Comparison of ENCODE assay signal across 17 cellular contexts in the genomic region with DNA sequence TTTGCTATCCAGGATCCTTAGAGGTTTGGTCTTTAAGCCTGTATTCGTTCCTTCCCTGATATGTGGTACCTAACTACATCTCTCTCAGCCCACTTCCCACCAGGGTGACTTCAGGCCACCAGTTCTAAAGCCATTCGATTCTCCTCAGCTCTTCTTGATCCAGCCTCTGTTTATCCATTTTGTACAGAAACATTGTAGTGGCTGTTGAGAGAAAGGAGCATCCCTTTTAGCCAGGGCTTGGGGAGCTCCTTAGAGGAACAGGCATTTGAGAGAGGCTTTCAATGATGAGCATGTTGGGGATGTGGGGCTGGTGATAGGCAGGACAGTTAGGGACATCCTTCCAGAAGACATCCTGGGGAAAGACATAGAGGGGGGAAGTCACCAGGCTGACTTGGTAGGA. TPM values are rescaled to one million over a fixed set of nuclear protein-coding genes. Genes with fewer than 3 reads are reported as not detected.
DNase-seq lines count a peak whose midpoint lies in the region; ATAC-seq and TF ChIP-seq lines count a peak whose summit lies in the region.
"Had no signal": no experiment of that assay in that cellular context is flagged by ENCODE, and none has a peak within 500 bp of the region (broad histone marks: within the 10 kb centered on the region; RNA-seq: fewer than 3 reads in every experiment).

No MANE protein-coding gene starts in this region.

- TF ChIP-seq CTCF in neutrophil (IDR thresholded peaks at IDR 0.05) = no peak

- H3K4me3 Mint-ChIP-seq in T-helper 2 cell treated with Interferon-gamma antibody and Interleukin-4, amounts not matched to agents 5 μg/mL and 100 μg/mL, for 36 hours = no peak overlapping the region
- H3K4me3 Mint-ChIP-seq in central memory CD8-positive, alpha-beta T cell = no peak overlapping the region

- H3K27me3 Mint-ChIP-seq in T-helper 2 cell treated with Interferon-gamma antibody and Interleukin-4, amounts not matched to agents 5 μg/mL and 100 μg/mL, for 36 hours (ENCODE audit: low read depth) = no peaks in the 10 kb centered on the region
- H3K27me3 Mint-ChIP-seq in central memory CD8-positive, alpha-beta T cell = no peaks in the 10 kb centered on the region

- no peaks in the 10 kb centered on the region for H3K27me3 ChIP-seq in neutrophil
- H3K27me3 ChIP-seq: BLaER1 treated with 17β-estradiol and CSF1 and Interleukin-3, amounts not matched to agents 10 nM and 100 nM had no signal

- peak overlapping the region; percentile 36 for H3K27ac ChIP-seq in neutrophil
- H3K27ac ChIP-seq: 22Rv1; BLaER1 treated with 17β-estradiol and CSF1 and Interleukin-3, amounts not matched to agents 10 nM and 100 nM; GM23248 had no signal

- H3K9me3 Mint-ChIP-seq in T-helper 2 cell treated with Interferon-gamma antibody and Interleukin-4, amounts not matched to agents 5 μg/mL and 100 μg/mL, for 36 hours = no peaks in the 10 kb centered on the region
- no peaks in the 10 kb centered on the region for H3K9me3 Mint-ChIP-seq in central memory CD8-positive, alpha-beta T cell

- peaks cover 22 to 28% of the 10 kb centered on the region in 2 experiments for H3K4me1 ChIP-seq in neutrophil (ENCODE audit: control insufficient read depth in 1 of 2, insufficient read depth in 1 of 2, low read depth in 1 of 2, low read length in 1 of 2)

- peak overlapping the region; percentile 28 for H3K27ac Mint-ChIP-seq in T-helper 2 cell treated with Interferon-gamma antibody and Interleukin-4, amounts not matched to agents 5 μg/mL and 100 μg/mL, for 36 hours
- H3K27ac Mint-ChIP-seq in central memory CD8-positive, alpha-beta T cell (ENCODE audit: low read depth) = peak overlapping the region; percentile 2

- H3K4me1 Mint-ChIP-seq in T-helper 2 cell treated with Interferon-gamma antibody and Interleukin-4, amounts not matched to agents 5 μg/mL and 100 μg/mL, for 36 hours (ENCODE audit: low read depth) = peaks cover 20% of the 10 kb centered on the region
- peaks cover 47% of the 10 kb centered on the region for H3K4me1 Mint-ChIP-seq in central memory CD8-positive, alpha-beta T cell

- DNase-seq in T-helper 2 cell treated with Interferon-gamma antibody and Interleukin-4, amounts not matched to agents 5 μg/mL and 100 μg/mL, for 36 hours (ENCODE audit: low spot score) = no peak
- DNase-seq in T-helper 2 cell (no peak), D341Med (ENCODE audit: low spot score) (peak; percentile 9), ureter (ENCODE audit: low spot score) (no peak)
- DNase-seq in central memory CD8-positive, alpha-beta T cell (ENCODE audit: low spot score in 2 of 2) = no peak
- DNase-seq in stimulated activated CD4-positive, alpha-beta T cell treated with anti-CD3 and anti-CD28 coated beads, Interleukin-4, amount 100 ng/mL, for 24 hours = no peak
- DNase-seq: GM23248, NCI-H1092, NCI-H1694 treated with DMSO at 0.1 percent for 48 hours, NCI-H345, NCI-H526 treated with DMSO at 0.1 percent for 48 hours had no signal

- ATAC-seq in central memory CD8-positive, alpha-beta T cell (replicated peaks; ENCODE audit: extremely low read depth, poor library complexity, severe bottlenecking) = no peak
- no peak for ATAC-seq in HG02759 (IDR thresholded peaks at IDR 0.05; ENCODE audit: unreplicated experiment)

- no peaks in the 10 kb centered on the region for H3K9me3 ChIP-seq in neutrophil
- H3K9me3 ChIP-seq: BLaER1 treated with 17β-estradiol and CSF1 and Interleukin-3, amounts not matched to agents 10 nM and 100 nM had no signal

- H3K36me3 Mint-ChIP-seq in T-helper 2 cell treated with Interferon-gamma antibody and Interleukin-4, amounts not matched to agents 5 μg/mL and 100 μg/mL, for 36 hours (ENCODE audit: low read depth) = peaks cover 7% of the 10 kb centered on the region
- H3K36me3 Mint-ChIP-seq in central memory CD8-positive, alpha-beta T cell (ENCODE audit: insufficient read depth) = peaks cover 8% of the 10 kb centered on the region

- peaks cover 3% of the 10 kb centered on the region for H3K36me3 ChIP-seq in neutrophil

- H3K4me3 ChIP-seq in neutrophil (ENCODE audit: low read depth in 1 of 2, low read length in 1 of 2) = no peak overlapping the region
- H3K4me3 ChIP-seq: BLaER1 treated with 17β-estradiol and CSF1 and Interleukin-3, amounts not matched to agents 10 nM and 100 nM; GM23248 had no signal

RNA-seq across cellular contexts. Expression of gene UBE2L3, which starts 17.9 kb away (rescaled TPM):
- 42.7 TPM for total RNA-seq in ureter

RNA-seq across cellular contexts. Expression of gene RIMBP3C, which starts 34.1 kb away (rescaled TPM):
- total RNA-seq in ureter = 0.29 TPM
- total RNA-seq: RPMI7951 had no signal

RNA-seq across cellular contexts. Expression of gene YDJC, which starts 44.4 kb away (rescaled TPM):
- 27.2 TPM for total RNA-seq in ureter

RNA-seq across cellular contexts. Expression of gene CCDC116, which starts 47.2 kb away (rescaled TPM):
- total RNA-seq in ureter = 0.57 TPM
- total RNA-seq: G401 had no signal

RNA-seq across cellular contexts. Expression of gene SDF2L1, which starts 56.7 kb away (rescaled TPM):
- total RNA-seq in ureter = 28.1 TPM
